ENCODE assay signal across 18 cellular contexts in genomic region chr5:58040851-58041250, GRCh38.
A peak's percentile ranks its signal among the peaks of the same experiment; 100 is the strongest.
DNase-seq lines count a peak whose midpoint lies in the region; ATAC-seq lines count a peak whose summit lies in the region.
"Had no signal": no experiment of that assay in that cellular context is flagged by ENCODE, and none has a peak within 500 bp of the region (broad histone marks: within the 10 kb centered on the region; RNA-seq: fewer than 3 reads in every experiment).

No MANE protein-coding gene starts in this region.

- no peaks in the 10 kb centered on the region for H3K4me1 Mint-ChIP-seq in activated CD4-positive, alpha-beta T cell treated with anti-CD3 and anti-CD28 coated beads, Interleukin-2, amount 10 ng/mL, durations not matched to agents 7 days and 5 days
- no peaks in the 10 kb centered on the region for H3K4me1 Mint-ChIP-seq in activated CD8-positive, alpha-beta T cell treated with anti-CD3 and anti-CD28 coated beads, Interleukin-2, amount 10 ng/mL, durations not matched to agents 7 days and 5 days (ENCODE audit: low read depth)
- H3K4me1 Mint-ChIP-seq: B cell had no signal

- H3K9me3 ChIP-seq in MG63: no peaks in the 10 kb centered on the region

- DNase-seq in AG08395 (ENCODE audit: low spot score) (peak; percentile 2), MG63 (peak; percentile 9), dedifferentiated amniotic fluid mesenchymal stem cell (ENCODE audit: extremely low spot score) (peak; percentile 12), medulla oblongata (ENCODE audit: extremely low spot score) (peak; percentile 0), activated gamma-delta T cell (lab: John Stamatoyannopoulos, UW) (no peak)
- no peak for DNase-seq in activated CD4-positive, alpha-beta T cell treated with anti-CD3 and anti-CD28 coated beads, Interleukin-2, amount 10 ng/mL, durations not matched to agents 7 days and 5 days
- DNase-seq in activated CD8-positive, alpha-beta T cell treated with anti-CD3 and anti-CD28 coated beads, Interleukin-2, amount 10 ng/mL, durations not matched to agents 7 days and 5 days: no peak
- DNase-seq: 8988T; ACHN; C1 segment of cervical spinal cord; CD4-positive, alpha-beta T cell; DMS79; HCEC 1CT; HFFc6 had no signal

- H3K36me3 ChIP-seq in MG63: no peaks in the 10 kb centered on the region

- POLR2A ChIA-PET in activated CD4-positive, alpha-beta T cell treated with anti-CD3 and anti-CD28 coated beads, Interleukin-2, amount 10 ng/mL, durations not matched to agents 7 days and 5 days (lab: Charles Lee): no interaction called here
- POLR2A ChIA-PET in activated CD8-positive, alpha-beta T cell treated with anti-CD3 and anti-CD28 coated beads, Interleukin-2, amount 10 ng/mL, durations not matched to agents 7 days and 5 days (lab: Charles Lee): no interaction called here

- no peaks in the 10 kb centered on the region for H3K27me3 ChIP-seq in MG63

- CTCF ChIA-PET in activated CD4-positive, alpha-beta T cell treated with anti-CD3 and anti-CD28 coated beads, Interleukin-2, amount 10 ng/mL, durations not matched to agents 7 days and 5 days (lab: Charles Lee): no interaction called here
- CTCF ChIA-PET in activated CD8-positive, alpha-beta T cell treated with anti-CD3 and anti-CD28 coated beads, Interleukin-2, amount 10 ng/mL, durations not matched to agents 7 days and 5 days (lab: Charles Lee): no interaction called here

- H3K27me3 Mint-ChIP-seq in activated CD4-positive, alpha-beta T cell treated with anti-CD3 and anti-CD28 coated beads, Interleukin-2, amount 10 ng/mL, durations not matched to agents 7 days and 5 days: peaks cover 2% of the 10 kb centered on the region
- H3K27me3 Mint-ChIP-seq in activated CD8-positive, alpha-beta T cell treated with anti-CD3 and anti-CD28 coated beads, Interleukin-2, amount 10 ng/mL, durations not matched to agents 7 days and 5 days (ENCODE audit: low read depth): no peaks in the 10 kb centered on the region
- H3K27me3 Mint-ChIP-seq: B cell; CD4-positive, alpha-beta T cell had no signal

- H3K4me3 Mint-ChIP-seq in activated CD4-positive, alpha-beta T cell treated with anti-CD3 and anti-CD28 coated beads, Interleukin-2, amount 10 ng/mL, durations not matched to agents 7 days and 5 days: no peak overlapping the region
- no peak overlapping the region for H3K4me3 Mint-ChIP-seq in activated CD8-positive, alpha-beta T cell treated with anti-CD3 and anti-CD28 coated beads, Interleukin-2, amount 10 ng/mL, durations not matched to agents 7 days and 5 days
- H3K4me3 Mint-ChIP-seq: B cell; CD4-positive, alpha-beta T cell had no signal

- H3K36me3 Mint-ChIP-seq in activated CD4-positive, alpha-beta T cell treated with anti-CD3 and anti-CD28 coated beads, Interleukin-2, amount 10 ng/mL, durations not matched to agents 7 days and 5 days (ENCODE audit: low read depth): no peaks in the 10 kb centered on the region
- H3K36me3 Mint-ChIP-seq in activated CD8-positive, alpha-beta T cell treated with anti-CD3 and anti-CD28 coated beads, Interleukin-2, amount 10 ng/mL, durations not matched to agents 7 days and 5 days (ENCODE audit: low read depth): no peaks in the 10 kb centered on the region

- H3K27ac Mint-ChIP-seq in activated CD4-positive, alpha-beta T cell treated with anti-CD3 and anti-CD28 coated beads, Interleukin-2, amount 10 ng/mL, durations not matched to agents 7 days and 5 days: no peak overlapping the region
- no peak overlapping the region for H3K27ac Mint-ChIP-seq in activated CD8-positive, alpha-beta T cell treated with anti-CD3 and anti-CD28 coated beads, Interleukin-2, amount 10 ng/mL, durations not matched to agents 7 days and 5 days
- H3K27ac Mint-ChIP-seq: B cell; CD4-positive, alpha-beta T cell; HFFc6 had no signal

- H3K9me3 Mint-ChIP-seq in activated CD4-positive, alpha-beta T cell treated with anti-CD3 and anti-CD28 coated beads, Interleukin-2, amount 10 ng/mL, durations not matched to agents 7 days and 5 days: no peaks in the 10 kb centered on the region
- H3K9me3 Mint-ChIP-seq in activated CD8-positive, alpha-beta T cell treated with anti-CD3 and anti-CD28 coated beads, Interleukin-2, amount 10 ng/mL, durations not matched to agents 7 days and 5 days (ENCODE audit: insufficient read depth): no peaks in the 10 kb centered on the region
- H3K9me3 Mint-ChIP-seq: CD4-positive, alpha-beta T cell; HFFc6 had no signal

- no peak overlapping the region for H3K4me3 ChIP-seq in MG63
- H3K4me3 ChIP-seq: GM12878 had no signal

- no peak for ATAC-seq in HG03095 (IDR thresholded peaks at IDR 0.05; ENCODE audit: unreplicated experiment)
- no peak for ATAC-seq in activated CD8-positive, alpha-beta T cell treated with anti-CD3 and anti-CD28 coated beads, Interleukin-2, amount 10 ng/mL, durations not matched to agents 7 days and 5 days
- ATAC-seq: GM12878, HepG2 had no signal

Comparison
In these comparisons a context has a peak if more than half of its experiments do, and no peak if none do; other contexts are left out.
1. DNase-seq: peak in AG08395 (single experiment), MG63 (single experiment), dedifferentiated amniotic fluid mesenchymal stem cell (single experiment) and medulla oblongata (single experiment); none in activated CD4-positive, alpha-beta T cell treated with anti-CD3 and anti-CD28 coated beads, Interleukin-2, amount 10 ng/mL, durations not matched to agents 7 days and 5 days (single experiment), activated CD8-positive, alpha-beta T cell treated with anti-CD3 and anti-CD28 coated beads, Interleukin-2, amount 10 ng/mL, durations not matched to agents 7 days and 5 days (single experiment) and activated gamma-delta T cell (single experiment).